Comparison of ENCODE assay signal across 1 cellular context in the genomic region with DNA sequence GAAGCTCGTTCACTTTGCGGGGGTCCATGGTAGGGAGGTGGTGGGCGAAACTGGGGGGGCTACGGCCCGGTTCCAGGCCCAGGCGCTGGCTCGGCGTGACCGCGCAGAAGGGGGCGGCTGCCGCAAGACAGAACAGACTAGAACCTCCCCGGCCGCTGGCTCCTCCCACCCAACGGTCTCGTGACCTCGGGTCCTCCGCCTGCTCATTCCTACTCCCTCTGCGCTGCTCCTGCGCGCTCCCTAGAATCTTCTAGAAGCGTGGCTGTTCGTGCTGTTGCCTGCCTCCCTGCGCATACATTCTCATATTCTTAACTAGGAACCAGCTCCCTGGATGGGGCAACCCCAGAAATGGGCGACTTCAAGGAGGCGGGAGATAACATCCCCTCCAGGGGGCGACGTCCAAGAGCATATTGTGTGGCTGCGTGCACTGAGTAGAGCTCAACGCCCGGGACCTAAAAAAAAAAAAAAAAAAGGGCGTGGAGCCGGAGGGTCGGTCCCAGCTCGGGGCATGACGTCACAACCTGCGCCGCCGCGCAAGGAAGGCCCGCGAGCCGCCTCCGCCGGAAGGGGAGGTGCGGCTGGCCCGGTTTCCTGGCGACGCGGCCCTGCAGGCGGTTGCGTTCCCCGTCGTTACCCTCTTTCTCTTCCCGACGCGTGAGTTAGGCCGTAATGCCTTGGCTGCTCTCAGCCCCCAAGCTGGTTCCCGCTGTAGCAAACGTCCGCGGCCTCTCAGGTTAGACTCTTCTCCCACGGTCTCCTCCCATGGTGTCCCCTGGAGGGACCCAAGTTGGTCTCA.
TF ChIP-seq lines count a peak whose summit lies in the region.

TSS of gene ST13 (minus strand) at position 127 of the 796 bp plus-strand sequence. CDS start at position 28, 99 bp downstream.
TSS of gene XPNPEP3 (plus strand) at position 636 of the 796 bp plus-strand sequence. CDS start at position 670, 34 bp downstream.

TF ChIP-seq in HepG2, 621 proteins besides CTCF, POLR2A, EP300 and RAD21 (continued from another document and continues in another):
- TF ChIP-seq KIAA2018 (CRISPR knock-in tag; IDR thresholded peaks at IDR 0.05; ENCODE audit: borderline replicate concordance) (no peak), NCOA2 (CRISPR knock-in tag; IDR thresholded peaks at IDR 0.05) (peak; percentile 64), ZNF841 (CRISPR knock-in tag; IDR thresholded peaks at IDR 0.05; ENCODE audit: borderline replicate concordance) (0 out of 2 replicates have a peak, but pooled peaks have one; percentile 52), ZEB1 (IDR thresholded peaks at IDR 0.05; ENCODE audit: insufficient replicate concordance, low read depth) (no peak), ZZZ3 (CRISPR knock-in tag; IDR thresholded peaks at IDR 0.05; ENCODE audit: borderline replicate concordance) (peak; percentile 66; the same call in 1 of the 2 replicates), NFE2L2 (IDR thresholded peaks at IDR 0.05; ENCODE audit: low read length) (no peak), PAX8 (CRISPR knock-in tag; IDR thresholded peaks at IDR 0.05; ENCODE audit: borderline replicate concordance) (0 out of 2 replicates have a peak, but pooled peaks have one; percentile 85), HDAC2 (CRISPR knock-in tag; IDR thresholded peaks at IDR 0.05) (peak; percentile 64), ZNF577 (CRISPR knock-in tag; IDR thresholded peaks at IDR 0.05; ENCODE audit: borderline replicate concordance, low read depth) (peak; percentile 49; the same call in 1 of the 2 replicates), LRRFIP1 (CRISPR knock-in tag; conservative IDR thresholded peaks at IDR 0.05) (no peak), RFX3 (CRISPR knock-in tag; IDR thresholded peaks at IDR 0.05) (peak; percentile 58), ZNF274 (CRISPR knock-in tag; IDR thresholded peaks at IDR 0.05) (peak; percentile 78), PRPF4 (IDR thresholded peaks at IDR 0.05; ENCODE audit: low read depth, low read length, poor library complexity, severe bottlenecking) (no peak), ZFP36L1 (CRISPR knock-in tag; IDR thresholded peaks at IDR 0.05) (peak; percentile 95), MTA1 (CRISPR knock-in tag; IDR thresholded peaks at IDR 0.05; ENCODE audit: borderline replicate concordance) (peak; percentile 77), ZNF598 (CRISPR knock-in tag; IDR thresholded peaks at IDR 0.05; ENCODE audit: borderline replicate concordance) (peak; percentile 52), ISL2 (CRISPR knock-in tag; IDR thresholded peaks at IDR 0.05) (peak; percentile 40; the same call in 1 of the 2 replicates), ZFP1 (CRISPR knock-in tag; IDR thresholded peaks at IDR 0.05) (0 out of 2 replicates have a peak, but pooled peaks have one; percentile 26), MXD4 (CRISPR knock-in tag; IDR thresholded peaks at IDR 0.05) (peak; percentile 64; the same call in 1 of the 2 replicates), SP1 (IDR thresholded peaks at IDR 0.05) (no peak), SP1 (CRISPR knock-in tag; IDR thresholded peaks at IDR 0.05) (peak; percentile 74), RARA (CRISPR knock-in tag; IDR thresholded peaks at IDR 0.05) (peak; percentile 31; the same call in 1 of the 2 replicates), SRF (IDR thresholded peaks at IDR 0.05; ENCODE audit: low read depth, low read length) (no peak), CERS6 (CRISPR knock-in tag; IDR thresholded peaks at IDR 0.05) (no peak), ZNF234 (CRISPR knock-in tag; conservative IDR thresholded peaks at IDR 0.05) (no peak), CENPT (CRISPR knock-in tag; IDR thresholded peaks at IDR 0.05; ENCODE audit: low read depth) (no peak), AGO2 (optimal IDR thresholded peaks at IDR 0.05; ENCODE audit: low read depth, low read length) (peak; percentile 32), STAG1 (CRISPR knock-in tag; IDR thresholded peaks at IDR 0.05) (no peak), ZNF776 (CRISPR knock-in tag; IDR thresholded peaks at IDR 0.05) (peak; percentile 15; the same call in 1 of the 2 replicates), NR2F1 (CRISPR knock-in tag; IDR thresholded peaks at IDR 0.05) (no peak), CBX1 (IDR thresholded peaks at IDR 0.05; ENCODE audit: low read depth) (no peak), HOMEZ (CRISPR knock-in tag; IDR thresholded peaks at IDR 0.05; ENCODE audit: low read depth) (peak; percentile 54; the same call in 1 of the 2 replicates)
- TF ChIP-seq, protein P1, sequence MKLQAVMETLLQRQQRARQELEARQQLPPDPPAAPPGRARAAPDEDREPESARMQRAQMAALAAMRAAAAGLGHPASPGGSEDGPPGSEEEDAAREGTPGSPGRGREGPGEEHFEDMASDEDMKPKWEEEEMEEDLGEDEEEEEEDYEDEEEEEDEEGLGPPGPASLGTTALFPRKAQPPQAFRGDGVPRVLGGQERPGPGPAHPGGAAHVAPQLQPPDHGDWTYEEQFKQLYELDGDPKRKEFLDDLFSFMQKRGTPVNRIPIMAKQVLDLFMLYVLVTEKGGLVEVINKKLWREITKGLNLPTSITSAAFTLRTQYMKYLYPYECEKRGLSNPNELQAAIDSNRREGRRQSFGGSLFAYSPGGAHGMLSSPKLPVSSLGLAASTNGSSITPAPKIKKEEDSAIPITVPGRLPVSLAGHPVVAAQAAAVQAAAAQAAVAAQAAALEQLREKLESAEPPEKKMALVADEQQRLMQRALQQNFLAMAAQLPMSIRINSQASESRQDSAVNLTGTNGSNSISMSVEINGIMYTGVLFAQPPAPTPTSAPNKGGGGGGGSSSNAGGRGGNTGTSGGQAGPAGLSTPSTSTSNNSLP (IDR thresholded peaks at IDR 0.05; ENCODE audit: low read depth, low read length): no peak
- TF ChIP-seq, protein P2, sequence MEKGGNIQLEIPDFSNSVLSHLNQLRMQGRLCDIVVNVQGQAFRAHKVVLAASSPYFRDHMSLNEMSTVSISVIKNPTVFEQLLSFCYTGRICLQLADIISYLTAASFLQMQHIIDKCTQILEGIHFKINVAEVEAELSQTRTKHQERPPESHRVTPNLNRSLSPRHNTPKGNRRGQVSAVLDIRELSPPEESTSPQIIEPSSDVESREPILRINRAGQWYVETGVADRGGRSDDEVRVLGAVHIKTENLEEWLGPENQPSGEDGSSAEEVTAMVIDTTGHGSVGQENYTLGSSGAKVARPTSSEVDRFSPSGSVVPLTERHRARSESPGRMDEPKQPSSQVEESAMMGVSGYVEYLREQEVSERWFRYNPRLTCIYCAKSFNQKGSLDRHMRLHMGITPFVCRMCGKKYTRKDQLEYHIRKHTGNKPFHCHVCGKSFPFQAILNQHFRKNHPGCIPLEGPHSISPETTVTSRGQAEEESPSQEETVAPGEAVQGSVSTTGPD (CRISPR knock-in tag; IDR thresholded peaks at IDR 0.05): no peak
- TF ChIP-seq, protein P3, sequence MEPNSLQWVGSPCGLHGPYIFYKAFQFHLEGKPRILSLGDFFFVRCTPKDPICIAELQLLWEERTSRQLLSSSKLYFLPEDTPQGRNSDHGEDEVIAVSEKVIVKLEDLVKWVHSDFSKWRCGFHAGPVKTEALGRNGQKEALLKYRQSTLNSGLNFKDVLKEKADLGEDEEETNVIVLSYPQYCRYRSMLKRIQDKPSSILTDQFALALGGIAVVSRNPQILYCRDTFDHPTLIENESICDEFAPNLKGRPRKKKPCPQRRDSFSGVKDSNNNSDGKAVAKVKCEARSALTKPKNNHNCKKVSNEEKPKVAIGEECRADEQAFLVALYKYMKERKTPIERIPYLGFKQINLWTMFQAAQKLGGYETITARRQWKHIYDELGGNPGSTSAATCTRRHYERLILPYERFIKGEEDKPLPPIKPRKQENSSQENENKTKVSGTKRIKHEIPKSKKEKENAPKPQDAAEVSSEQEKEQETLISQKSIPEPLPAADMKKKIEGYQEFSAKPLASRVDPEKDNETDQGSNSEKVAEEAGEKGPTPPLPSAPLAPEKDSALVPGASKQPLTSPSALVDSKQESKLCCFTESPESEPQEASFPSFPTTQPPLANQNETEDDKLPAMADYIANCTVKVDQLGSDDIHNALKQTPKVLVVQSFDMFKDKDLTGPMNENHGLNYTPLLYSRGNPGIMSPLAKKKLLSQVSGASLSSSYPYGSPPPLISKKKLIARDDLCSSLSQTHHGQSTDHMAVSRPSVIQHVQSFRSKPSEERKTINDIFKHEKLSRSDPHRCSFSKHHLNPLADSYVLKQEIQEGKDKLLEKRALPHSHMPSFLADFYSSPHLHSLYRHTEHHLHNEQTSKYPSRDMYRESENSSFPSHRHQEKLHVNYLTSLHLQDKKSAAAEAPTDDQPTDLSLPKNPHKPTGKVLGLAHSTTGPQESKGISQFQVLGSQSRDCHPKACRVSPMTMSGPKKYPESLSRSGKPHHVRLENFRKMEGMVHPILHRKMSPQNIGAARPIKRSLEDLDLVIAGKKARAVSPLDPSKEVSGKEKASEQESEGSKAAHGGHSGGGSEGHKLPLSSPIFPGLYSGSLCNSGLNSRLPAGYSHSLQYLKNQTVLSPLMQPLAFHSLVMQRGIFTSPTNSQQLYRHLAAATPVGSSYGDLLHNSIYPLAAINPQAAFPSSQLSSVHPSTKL (CRISPR knock-in tag; IDR thresholded peaks at IDR 0.05): peak; percentile 5
